In genomic region chr22:28364105-28364504, GRCh38 we compare ENCODE assay signal across 4 cellular contexts.
DNase-seq lines count a peak whose midpoint lies in the region; ATAC-seq, FAIRE-seq and TF ChIP-seq lines count a peak whose summit lies in the region.
"Not testable (repeated sequence)": the region's sequence is repeated elsewhere in the genome, so short reads cannot be mapped to it uniquely, and the experiment has no call there.

No MANE protein-coding gene starts in this region.

- in situ Hi-C loops in K562 (cut with MboI); HepG2 (cut with HindIII; ENCODE audit: extremely low pct_ligation_motif_present, low pct_unique_long_range_greater_than_20kb); gastrocnemius medialis (cut with MboI; ENCODE audit: low sequenced_read_pairs in 4 of 4): not testable (repeated sequence)

- H3K79me2 ChIP-seq in K562 (ENCODE audit: control insufficient read depth, insufficient read depth, low read length); HepG2 (ENCODE audit: insufficient read depth, low read length): not testable (repeated sequence)

- WGBS in K562 (ENCODE audit: insufficient coverage, low coverage, missing lambda C conversion rate): 31% methylated on average over 3 of the region's 3 CpGs
- WGBS in HepG2 (ENCODE audit: low lambda C conversion rate): 94% methylated on average over 3 of the region's 3 CpGs
- WGBS in psoas muscle, 3 donors: 93 to 99% (median 93%) methylated on average over 3 of the region's 3 CpGs

- not testable (repeated sequence) for TF ChIP-seq POLR2A in K562 (conservative IDR thresholded peaks at IDR 0.05); HepG2 (IDR thresholded peaks at IDR 0.05; ENCODE audit: insufficient read depth in 1 of 2, low read depth in 2 of 2, low read length in 2 of 2); gastrocnemius medialis (IDR thresholded peaks at IDR 0.05)

- POLR2A ChIA-PET in K562 (lab: Yijun Ruan, JAX): interaction anchor here (0.9 kb wide), 1 partner anchor 22 kb away, joined by 3 read pairs; no protein-coding TSS in a partner anchor
- POLR2A ChIA-PET in HepG2 (lab: Yijun Ruan, JAX): not testable (repeated sequence)

- H3K36me3 ChIP-seq in K562 (ENCODE audit: control insufficient read depth, insufficient read depth, low read length); HepG2 (replicated peaks in 1 of 2; ENCODE audit: control insufficient read depth in 1 of 2, insufficient read depth in 2 of 2, low read length in 2 of 2); psoas muscle (ENCODE audit: insufficient read depth in 1 of 2, low read depth in 1 of 2); gastrocnemius medialis: not testable (repeated sequence)

- CTCF ChIA-PET in K562 (lab: Yijun Ruan, JAX; ENCODE audit: low intra/inter-chr PET ratio); HepG2 (lab: Yijun Ruan, JAX; ENCODE audit: low intra/inter-chr PET ratio, low total read pairs): not testable (repeated sequence)

- not testable (repeated sequence) for H3K9me1 ChIP-seq in K562 (ENCODE audit: control insufficient read depth, insufficient read depth, low read length)

- H2AFZ ChIP-seq in K562 (ENCODE audit: low read depth, low read length); HepG2 (ENCODE audit: low read length): not testable (repeated sequence)

- not testable (repeated sequence) for TF ChIP-seq RAD21 in K562 (CRISPR knock-in tag; conservative IDR thresholded peaks at IDR 0.05 in 1 of 2, IDR thresholded peaks at IDR 0.05 in 1 of 2); HepG2 (CRISPR knock-in tag; IDR thresholded peaks at IDR 0.05)

- not testable (repeated sequence) for H4K20me1 ChIP-seq in K562 (replicated peaks; ENCODE audit: control insufficient read depth, insufficient read depth, low read length); HepG2 (ENCODE audit: insufficient read depth, low read length)

- not testable (repeated sequence) for H3K9me3 ChIP-seq in K562 (replicated peaks; ENCODE audit: control insufficient read depth, insufficient read depth, low read depth, low read length); psoas muscle; gastrocnemius medialis
- peaks cover 18% of the 10 kb centered on the region for H3K9me3 ChIP-seq in HepG2 (ENCODE audit: low read length)

- not testable (repeated sequence) for TF ChIP-seq CTCF in K562 (IDR thresholded peaks at IDR 0.05 in 2 of 3, conservative IDR thresholded peaks at IDR 0.05 in 1 of 3; ENCODE audit: insufficient read depth in 2 of 3, low read depth in 1 of 3, low read length in 3 of 3); HepG2 (CRISPR knock-in tag; IDR thresholded peaks at IDR 0.05); psoas muscle (IDR thresholded peaks at IDR 0.05); gastrocnemius medialis (IDR thresholded peaks at IDR 0.05 in 4 of 5, conservative IDR thresholded peaks at IDR 0.05 in 1 of 5)

- H3K4me2 ChIP-seq in K562 (ENCODE audit: insufficient read depth, low read length); HepG2 (ENCODE audit: low read depth, low read length): not testable (repeated sequence)

- H3K27me3 ChIP-seq in K562 (ENCODE audit: control insufficient read depth in 2 of 2, insufficient read depth in 2 of 2, low read length in 2 of 2); HepG2 (ENCODE audit: control insufficient read depth in 1 of 2, insufficient read depth in 2 of 2, low read length in 2 of 2); psoas muscle (ENCODE audit: insufficient read depth in 3 of 3, low read length in 2 of 3); gastrocnemius medialis: not testable (repeated sequence)

- not testable (repeated sequence) for TF ChIP-seq EP300 in K562 (IDR thresholded peaks at IDR 0.05; ENCODE audit: low read length); HepG2 (IDR thresholded peaks at IDR 0.05; ENCODE audit: low read depth in 2 of 2, low read length in 2 of 2); HepG2 (CRISPR knock-in tag; IDR thresholded peaks at IDR 0.05; ENCODE audit: borderline replicate concordance)

- not testable (repeated sequence) for ATAC-seq in K562, HepG2, psoas muscle, gastrocnemius medialis

- intact Hi-C loops in K562 (cut with micrococcal nuclease); HepG2 (cut with micrococcal nuclease; ENCODE audit: unreplicated experiment): not testable (repeated sequence)
- intact Hi-C loops in psoas muscle (cut with DNase I): loop anchor here in 1 of 2 donors (5.0 kb wide), 1 partner anchor 78 kb away; no protein-coding TSS in a partner anchor
- intact Hi-C loops in gastrocnemius medialis (cut with DNase I; ENCODE audit: low total_unique reads): loop anchor here (5.0 kb wide), 2 partner anchors 42 to 78 kb away; no protein-coding TSS in a partner anchor

- BruUV-seq in K562 (replicated peaks; lab: Mats Ljungman, UMichigan); HepG2 (replicated peaks; lab: Mats Ljungman, UMichigan): not testable (repeated sequence)

- H3K27ac ChIP-seq in K562 (ENCODE audit: extremely low read depth, low read depth, low read length); HepG2 (ENCODE audit: extremely low read length, insufficient read depth, low read length): not testable (repeated sequence)
- H3K27ac ChIP-seq in psoas muscle (peak overlapping the region; percentile 44), gastrocnemius medialis (peak overlapping the region in 3 of 4 donors; percentile 5 to 68 (median 66))

- not testable (repeated sequence) for FAIRE-seq in K562 (lab: Jason Lieb, UNC); HepG2 (lab: Jason Lieb, UNC)

- H3K9ac ChIP-seq in K562 (ENCODE audit: insufficient read depth in 1 of 2, low read depth in 2 of 2, low read length in 2 of 2); HepG2 (ENCODE audit: insufficient read depth, low read depth, low read length): not testable (repeated sequence)

- not testable (repeated sequence) for H3K4me1 ChIP-seq in K562 (replicated peaks in 1 of 2; ENCODE audit: control insufficient read depth in 2 of 2, insufficient read depth in 2 of 2, low read length in 2 of 2); psoas muscle
- peaks cover 23% of the 10 kb centered on the region for H3K4me1 ChIP-seq in HepG2 (ENCODE audit: insufficient read depth, low read length)
- peaks cover 3 to 27% of the 10 kb centered on the region in 2 donors for H3K4me1 ChIP-seq in gastrocnemius medialis

- DNase-seq in K562 (ENCODE audit: extremely low read depth in 1 of 4, low spot score in 3 of 4); HepG2 (ENCODE audit: low spot score); psoas muscle; gastrocnemius medialis: not testable (repeated sequence)

- H3K4me3 ChIP-seq in K562; HepG2 (replicated peaks in 1 of 3; ENCODE audit: insufficient read depth in 1 of 3, low read depth in 2 of 3, low read length in 3 of 3); psoas muscle; gastrocnemius medialis: not testable (repeated sequence)

TF ChIP-seq in K562, 482 proteins besides CTCF, POLR2A, EP300 and RAD21:
- peak; percentile 86 for TF ChIP-seq ZNF431 (CRISPR knock-in tag; IDR thresholded peaks at IDR 0.05)

TF ChIP-seq in HepG2, 621 proteins besides CTCF, POLR2A, EP300 and RAD21:
- TF ChIP-seq ZNF431 (CRISPR knock-in tag; IDR thresholded peaks at IDR 0.05; ENCODE audit: borderline replicate concordance, low read depth): peak; percentile 54; the same call in 1 of the 2 replicates
